ENCODE assay signal across 8 cellular contexts in genomic region chr5:9544056-9544455, GRCh38. TPM values are rescaled to one million over a fixed set of nuclear protein-coding genes. Genes with fewer than 3 reads are reported as not detected.
DNase-seq lines count a peak whose midpoint lies in the region; ATAC-seq and TF ChIP-seq lines count a peak whose summit lies in the region.

No MANE protein-coding gene starts in this region.

- CTCF ChIA-PET in CD4-positive, alpha-beta memory T cell (lab: Charles Lee; ENCODE audit: partially characterized antibody), result interaction anchor here (0.8 to 1.5 kb wide), 4 partner anchors 9 to 1616 kb away, joined by 3 to 4 read pairs (median 4); no protein-coding TSS in a partner anchor
- CTCF ChIA-PET in GM10248 (lab: Yijun Ruan, JAX), result interaction anchor here (0.7 to 4.1 kb wide), 30 partner anchors 10 to 379 kb away, joined by 3 to 34 read pairs (median 4); no protein-coding TSS in a partner anchor

- ATAC-seq in HG03432 (IDR thresholded peaks at IDR 0.05; ENCODE audit: unreplicated experiment) (peak; percentile 4), GM18858 (IDR thresholded peaks at IDR 0.05; ENCODE audit: unreplicated experiment) (no peak)

- WGBS in endodermal cell (ENCODE audit: insufficient coverage in 1 of 2, insufficient read length in 1 of 2), 2 experiments, result 30% methylated on average over 6 of the region's 6 CpGs

- no peaks in the 10 kb centered on the region for H3K36me3 ChIP-seq in CD4-positive, alpha-beta memory T cell (ENCODE audit: insufficient read depth, low read length)
- H3K36me3 ChIP-seq in endodermal cell (ENCODE audit: control insufficient read depth, insufficient read depth, low read length), result peaks cover 61% of the 10 kb centered on the region

- peaks cover 0 to 6% (median 0%) of the 10 kb centered on the region in 8 donors for H3K9me3 Mint-ChIP-seq in CD4-positive, alpha-beta memory T cell
- H3K9me3 Mint-ChIP-seq in endodermal cell (no peaks in the 10 kb centered on the region), nephron progenitor cell (no peaks in the 10 kb centered on the region)

- POLR2A ChIA-PET in CD4-positive, alpha-beta memory T cell (lab: Charles Lee; ENCODE audit: partially characterized antibody), result interaction anchor here (1.0 kb wide), 1 partner anchor 179 kb away, joined by 4 read pairs; no protein-coding TSS in a partner anchor
- POLR2A ChIA-PET in GM10248 (lab: Yijun Ruan, JAX), result no interaction called here

- peaks cover 4 to 19% (median 10%) of the 10 kb centered on the region in 4 donors for H3K4me1 Mint-ChIP-seq in CD4-positive, alpha-beta memory T cell
- H3K4me1 Mint-ChIP-seq in endodermal cell, result peaks cover 19% of the 10 kb centered on the region
- peaks cover 57% of the 10 kb centered on the region for H3K4me1 Mint-ChIP-seq in nephron progenitor cell

- H3K4me3 ChIP-seq in CD4-positive, alpha-beta memory T cell (ENCODE audit: low read length in 2 of 2), result no peak overlapping the region
- H3K4me3 ChIP-seq in endodermal cell (ENCODE audit: low read length), result peak overlapping the region; percentile 100

- intact Hi-C loops in CD4-positive, alpha-beta memory T cell (cut with micrococcal nuclease), result loop anchor here (1.0 to 10.0 kb wide), 3 partner anchors 183 to 1617 kb away; no protein-coding TSS in a partner anchor

- peak overlapping the region in 5 of 7 donors; percentile 17 to 76 (median 54) for H3K27ac Mint-ChIP-seq in CD4-positive, alpha-beta memory T cell
- H3K27ac Mint-ChIP-seq in endodermal cell (no peak overlapping the region), nephron progenitor cell (no peak overlapping the region)

- H3K9me3 ChIP-seq in CD4-positive, alpha-beta memory T cell (ENCODE audit: control insufficient read depth in 1 of 2, low read length in 2 of 2), result no peaks in the 10 kb centered on the region
- no peaks in the 10 kb centered on the region for H3K9me3 ChIP-seq in endodermal cell (ENCODE audit: control insufficient read depth, low read length)

- peaks cover 9 to 10% of the 10 kb centered on the region in 2 donors for H3K27me3 Mint-ChIP-seq in CD4-positive, alpha-beta memory T cell
- H3K27me3 Mint-ChIP-seq in endodermal cell (ENCODE audit: insufficient read depth), result no peaks in the 10 kb centered on the region
- peaks cover 3% of the 10 kb centered on the region for H3K27me3 Mint-ChIP-seq in nephron progenitor cell (ENCODE audit: low read depth, poor library complexity)

- no peak overlapping the region for H3K27ac ChIP-seq in CD4-positive, alpha-beta memory T cell (ENCODE audit: low read depth, low read length)
- H3K27ac ChIP-seq in endodermal cell (ENCODE audit: low read depth, low read length), result no peak overlapping the region

- no peaks in the 10 kb centered on the region for H3K27me3 ChIP-seq in CD4-positive, alpha-beta memory T cell (ENCODE audit: insufficient read depth, low read length)
- H3K27me3 ChIP-seq in endodermal cell (ENCODE audit: control insufficient read depth, insufficient read depth, low read length, poor library complexity, severe bottlenecking), result no peaks in the 10 kb centered on the region

- peak overlapping the region; percentile 72 to 88 (median 82) for H3K4me3 Mint-ChIP-seq in CD4-positive, alpha-beta memory T cell
- peak overlapping the region; percentile 90 for H3K4me3 Mint-ChIP-seq in endodermal cell
- peak overlapping the region; percentile 92 for H3K4me3 Mint-ChIP-seq in nephron progenitor cell

- peak overlapping the region; percentile 93 for H3K9ac ChIP-seq in endodermal cell (ENCODE audit: extremely low read depth, low read length, poor library complexity, severe bottlenecking)

- TF ChIP-seq CTCF in endodermal cell (conservative IDR thresholded peaks at IDR 0.05) (no peak), nephron progenitor cell (IDR thresholded peaks at IDR 0.05) (no peak), GM10248 (IDR thresholded peaks at IDR 0.05; ENCODE audit: control extremely low read depth, extremely low read depth, low read depth, missing control alignments) (no peak)

- H3K4me1 ChIP-seq in CD4-positive, alpha-beta memory T cell (ENCODE audit: insufficient read depth, low read length), result peaks cover 8% of the 10 kb centered on the region
- H3K4me1 ChIP-seq in endodermal cell (ENCODE audit: control insufficient read depth, insufficient read depth, low read length), result peaks cover 3% of the 10 kb centered on the region

- peaks cover 0 to 1% of the 10 kb centered on the region in 2 donors for H3K36me3 Mint-ChIP-seq in CD4-positive, alpha-beta memory T cell
- H3K36me3 Mint-ChIP-seq in endodermal cell (ENCODE audit: low read depth), result peaks cover 12% of the 10 kb centered on the region
- H3K36me3 Mint-ChIP-seq in nephron progenitor cell (ENCODE audit: low read depth), result peaks cover 5% of the 10 kb centered on the region

- DNase-seq in CD4-positive, alpha-beta memory T cell, result no peak
- DNase-seq in endodermal cell, result no peak
- no peak for DNase-seq in nephron progenitor cell
- DNase-seq in GM10248 (ENCODE audit: extremely low spot score), result no peak
- DNase-seq in activated effector memory CD4-positive, alpha-beta T cell treated with anti-CD3 and anti-CD28 coated beads, Interleukin-2, amount 50 U/mL, for 16 hours, result no peak
- DNase-seq in activated naive CD4-positive, alpha-beta T cell (lab: John Stamatoyannopoulos, UW), result no peak

RNA-seq across cellular contexts. Expression of gene SEMA5A, which starts 1.8 kb away (rescaled TPM):
- 1 to 10 TPM; 3.5 to 4.5 TPM for total RNA-seq in CD4-positive, alpha-beta memory T cell
- 1 to 10 TPM; 1.1 to 1.3 TPM for polyA plus RNA-seq in CD4-positive, alpha-beta memory T cell
- total RNA-seq in endodermal cell, result 10 to 100 TPM; 46.8 to 77.8 TPM
- 18.5 TPM for polyA plus RNA-seq in endodermal cell (2013, experiment 1 of 2)
- 19.3 TPM for polyA plus RNA-seq in endodermal cell (2013, experiment 2 of 2)

Comparison
In these comparisons a context has a peak if more than half of its experiments do, and no peak if none do; other contexts are left out.
1. H3K27ac Mint-ChIP-seq: peak in CD4-positive, alpha-beta memory T cell (5 of 7); none in endodermal cell (single experiment) and nephron progenitor cell (single experiment).
2. RNA of gene SEMA5A, which starts 1.8 kb away (total RNA-seq): 46.8 to 77.8 TPM in endodermal cell; 3.5 to 4.5 TPM in CD4-positive, alpha-beta memory T cell; every median in the first group is over 4 times any median in the second.
3. Peak in every context shown above with its lines, with median percentiles within 50 percentile points of each other: H3K4me3 Mint-ChIP-seq.